9 cellular contexts compared by ENCODE assay signal in the genomic region with DNA sequence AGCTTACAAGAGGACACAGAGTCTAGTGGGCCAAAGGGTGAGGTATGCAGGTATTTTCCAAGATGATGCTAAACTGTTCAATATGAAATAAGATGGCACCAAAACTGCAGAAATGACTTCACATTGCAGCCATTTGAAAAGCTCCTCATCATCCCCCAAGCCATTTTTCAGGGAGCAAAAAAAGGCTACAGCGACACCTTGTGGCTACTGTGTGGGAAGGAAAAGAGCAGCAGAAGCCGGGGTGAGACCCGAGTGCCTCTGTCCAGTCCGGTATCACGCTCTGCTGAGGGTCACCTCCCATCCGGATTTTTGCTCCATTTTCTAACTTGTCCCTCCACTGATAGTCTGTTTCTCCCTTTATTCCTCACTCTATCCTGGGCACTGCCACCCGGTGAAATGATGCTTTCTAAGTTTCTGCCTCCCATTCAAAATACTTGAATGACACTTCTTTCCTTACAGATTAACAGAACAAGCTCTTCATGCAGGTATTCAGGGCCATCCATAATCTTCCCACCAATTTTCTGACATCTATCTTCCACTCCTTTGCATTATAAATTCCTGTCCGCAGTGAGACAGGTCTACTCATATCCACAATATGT.
DNase-seq lines count a peak whose midpoint lies in the region; ATAC-seq and TF ChIP-seq lines count a peak whose summit lies in the region.
"Had no signal": no experiment of that assay in that cellular context is flagged by ENCODE, and none has a peak within 500 bp of the region (broad histone marks: within the 10 kb centered on the region; RNA-seq: fewer than 3 reads in every experiment).

No MANE protein-coding gene starts in this region.

- intact Hi-C loops in left ventricle myocardium superior (cut with micrococcal nuclease) = no loop called here

- DNase-seq in AG08396 (ENCODE audit: low spot score) (peak; percentile 75), NCI-H146 treated with DMSO at 0.1 percent for 48 hours (lab: John Stamatoyannopoulos, UW; ENCODE audit: unreplicated experiment) (peak; percentile 10), left ventricle myocardium superior (no peak), smooth muscle cell of the brain vasculature (ENCODE audit: low read depth, low spot score) (peak; percentile 15), activated gamma-delta T cell treated with Interleukin-2 at 50 U/mL for 16 hours (no peak)
- DNase-seq in activated naive CD4-positive, alpha-beta T cell treated with anti-CD3 and anti-CD28 coated beads, Interleukin-2, amount 10 ng/mL, durations not matched to agents 7 days and 5 days = peak; percentile 61

- ATAC-seq in HG02588 (IDR thresholded peaks at IDR 0.05; ENCODE audit: unreplicated experiment) = peak; percentile 76
- ATAC-seq in left ventricle myocardium superior = peak; percentile 47
- ATAC-seq: naive thymus-derived CD8-positive, alpha-beta T cell had no signal

- no peaks in the 10 kb centered on the region for H3K4me1 Mint-ChIP-seq in activated naive CD4-positive, alpha-beta T cell treated with anti-CD3 and anti-CD28 coated beads, Interleukin-2, amount 10 ng/mL, durations not matched to agents 7 days and 5 days

- CTCF ChIA-PET in activated naive CD4-positive, alpha-beta T cell treated with anti-CD3 and anti-CD28 coated beads, Interleukin-2, amount 10 ng/mL, durations not matched to agents 7 days and 5 days (lab: Charles Lee) = interaction anchor here (0.8 to 3.3 kb wide), 16 partner anchors 10 to 1953 kb away, joined by 3 to 14 read pairs (median 3); no protein-coding TSS in a partner anchor

- TF ChIP-seq CTCF in GM12872 (IDR thresholded peaks at IDR 0.05; ENCODE audit: insufficient read depth, low read depth, low read length) = peak; percentile 88

- H3K27ac Mint-ChIP-seq in activated naive CD4-positive, alpha-beta T cell treated with anti-CD3 and anti-CD28 coated beads, Interleukin-2, amount 10 ng/mL, durations not matched to agents 7 days and 5 days = no peak overlapping the region
- H3K27ac Mint-ChIP-seq: naive thymus-derived CD8-positive, alpha-beta T cell had no signal

- H3K36me3 Mint-ChIP-seq in activated naive CD4-positive, alpha-beta T cell treated with anti-CD3 and anti-CD28 coated beads, Interleukin-2, amount 10 ng/mL, durations not matched to agents 7 days and 5 days = no peaks in the 10 kb centered on the region
- H3K36me3 Mint-ChIP-seq: naive thymus-derived CD8-positive, alpha-beta T cell had no signal

- H3K9me3 Mint-ChIP-seq in activated naive CD4-positive, alpha-beta T cell treated with anti-CD3 and anti-CD28 coated beads, Interleukin-2, amount 10 ng/mL, durations not matched to agents 7 days and 5 days = no peaks in the 10 kb centered on the region
- H3K9me3 Mint-ChIP-seq: naive thymus-derived CD8-positive, alpha-beta T cell had no signal

- H3K4me3 Mint-ChIP-seq in activated naive CD4-positive, alpha-beta T cell treated with anti-CD3 and anti-CD28 coated beads, Interleukin-2, amount 10 ng/mL, durations not matched to agents 7 days and 5 days = no peak overlapping the region
- H3K4me3 Mint-ChIP-seq: naive thymus-derived CD8-positive, alpha-beta T cell had no signal

- H3K27me3 Mint-ChIP-seq in activated naive CD4-positive, alpha-beta T cell treated with anti-CD3 and anti-CD28 coated beads, Interleukin-2, amount 10 ng/mL, durations not matched to agents 7 days and 5 days = peaks cover 3% of the 10 kb centered on the region

Comparison
In these comparisons a context has a peak if more than half of its experiments do, and no peak if none do; other contexts are left out.
1. DNase-seq: peak in AG08396 (single experiment), NCI-H146 treated with DMSO at 0.1 percent for 48 hours (single experiment), activated naive CD4-positive, alpha-beta T cell treated with anti-CD3 and anti-CD28 coated beads, Interleukin-2, amount 10 ng/mL, durations not matched to agents 7 days and 5 days (single experiment) and smooth muscle cell of the brain vasculature (single experiment); none in left ventricle myocardium superior (single experiment) and activated gamma-delta T cell treated with Interleukin-2 at 50 U/mL for 16 hours (single experiment).